Comparison of ENCODE assay signal across 8 cellular contexts in the genomic region with DNA sequence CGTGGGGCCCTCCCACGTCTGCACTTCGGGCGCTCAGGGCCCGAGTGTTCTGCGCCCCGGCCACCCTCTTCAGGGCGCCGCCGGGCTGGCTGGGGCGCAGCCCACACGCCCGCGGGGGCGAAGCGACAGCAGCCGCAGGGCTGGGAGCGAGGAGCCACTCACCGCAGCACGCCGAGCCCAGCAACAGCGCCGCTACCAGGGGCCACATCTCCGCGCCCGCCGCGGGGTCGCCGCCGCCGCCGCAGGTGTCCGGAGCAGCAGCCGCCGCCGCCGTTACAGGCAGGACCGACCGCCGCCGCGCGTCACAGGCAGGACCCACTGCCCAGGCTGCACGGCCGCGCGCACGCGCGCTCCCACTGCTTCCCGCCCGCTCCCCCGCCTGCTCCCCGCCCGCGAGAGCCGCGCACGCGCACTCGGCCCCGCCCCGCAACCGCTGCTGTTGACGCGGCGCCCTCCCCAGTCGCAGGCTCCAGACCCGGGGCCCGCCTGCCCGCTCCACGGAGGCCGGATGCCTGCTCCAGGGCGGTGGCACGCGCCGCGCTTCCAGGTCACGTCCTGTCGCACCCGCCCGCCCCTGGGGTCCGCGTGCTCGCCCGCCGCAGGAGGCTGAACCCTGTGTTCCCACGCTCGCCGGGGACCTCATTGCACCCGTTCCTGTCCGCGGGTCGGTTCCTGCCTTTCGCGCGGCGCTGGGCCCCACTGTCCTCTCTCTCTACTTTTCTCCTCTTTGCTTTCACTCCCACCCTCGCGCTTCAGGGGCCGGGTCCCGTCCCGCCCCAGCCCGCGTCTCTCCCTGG. TPM values are rescaled to one million over a fixed set of nuclear protein-coding genes. Genes with fewer than 3 reads are reported as not detected.
DNase-seq lines count a peak whose midpoint lies in the region; TF ChIP-seq lines count a peak whose summit lies in the region.

A gene (minus strand): TSS at position 331 of the 797 bp plus-strand sequence. CDS start 123 bp downstream, at position 208.

- peaks cover 22% of the 10 kb centered on the region for H3K4me1 Mint-ChIP-seq in HFFc6 (ENCODE audit: low read depth)
- peaks cover 32% of the 10 kb centered on the region for H3K4me1 Mint-ChIP-seq in activated naive CD4-positive, alpha-beta T cell treated with anti-CD3 and anti-CD28 coated beads, Interleukin-2, amount 50 U/mL, for 24 hours

- peaks cover 3% of the 10 kb centered on the region; the same call in 1 of the 2 replicates for H3K9me3 Mint-ChIP-seq in HFFc6
- no peaks in the 10 kb centered on the region for H3K9me3 Mint-ChIP-seq in activated naive CD4-positive, alpha-beta T cell treated with anti-CD3 and anti-CD28 coated beads, Interleukin-2, amount 50 U/mL, for 24 hours

- H3K4me3 Mint-ChIP-seq in HFFc6 = peak within 1 kb of the TSS; percentile 99
- H3K4me3 Mint-ChIP-seq in activated naive CD4-positive, alpha-beta T cell treated with anti-CD3 and anti-CD28 coated beads, Interleukin-2, amount 50 U/mL, for 24 hours = peak within 1 kb of the TSS; percentile 95

- peak; percentile 18; the same call in 1 of the 2 replicates for TF ChIP-seq CTCF in HFFc6 (IDR thresholded peaks at IDR 0.05)

- H3K27me3 Mint-ChIP-seq in HFFc6 (ENCODE audit: insufficient read depth) = no peaks in the 10 kb centered on the region; the same call in 1 of the 2 replicates
- H3K27me3 Mint-ChIP-seq in activated naive CD4-positive, alpha-beta T cell treated with anti-CD3 and anti-CD28 coated beads, Interleukin-2, amount 50 U/mL, for 24 hours = no peaks in the 10 kb centered on the region

- DNase-seq in GM04504 (ENCODE audit: low read depth) (peak; percentile 71), HFFc6 (peak; percentile 81), NCI-H1048 (lab: John Stamatoyannopoulos, UW) (peak; percentile 82), SKM-1 (lab: John Stamatoyannopoulos, UW; ENCODE audit: unreplicated experiment) (peak; percentile 76), globus pallidus (ENCODE audit: low spot score) (peak; percentile 91), occipital lobe (lab: John Stamatoyannopoulos, UW) (peak; percentile 90), superior temporal gyrus (ENCODE audit: extremely low spot score) (peak; percentile 88)

- H3K36me3 Mint-ChIP-seq in HFFc6 (ENCODE audit: low read depth) = no peaks in the 10 kb centered on the region
- H3K36me3 Mint-ChIP-seq in activated naive CD4-positive, alpha-beta T cell treated with anti-CD3 and anti-CD28 coated beads, Interleukin-2, amount 50 U/mL, for 24 hours = peaks cover 2% of the 10 kb centered on the region

- peak within 1 kb of the TSS; percentile 93 for H3K27ac Mint-ChIP-seq in HFFc6
- peak within 1 kb of the TSS; percentile 99 for H3K27ac Mint-ChIP-seq in activated naive CD4-positive, alpha-beta T cell treated with anti-CD3 and anti-CD28 coated beads, Interleukin-2, amount 50 U/mL, for 24 hours

RNA-seq across cellular contexts. Expression of the gene that starts here (rescaled TPM):
- total RNA-seq in HFFc6 (2021; fragmentation: NEBNext Ultra II Directional; extraction: Animal tissue kit (Norgen Biotek cat#: 25700)) = 10 to 100 TPM; 68.3 to 89.5 (median 77.1) TPM
- 352 TPM for total RNA-seq in occipital lobe

Comparison
In these comparisons a context has a peak if more than half of its experiments do, and no peak if none do; other contexts are left out.
1. Peak in every context shown above with its lines: DNase-seq.